ENCODE assay signal across 7 cellular contexts in the genomic region with DNA sequence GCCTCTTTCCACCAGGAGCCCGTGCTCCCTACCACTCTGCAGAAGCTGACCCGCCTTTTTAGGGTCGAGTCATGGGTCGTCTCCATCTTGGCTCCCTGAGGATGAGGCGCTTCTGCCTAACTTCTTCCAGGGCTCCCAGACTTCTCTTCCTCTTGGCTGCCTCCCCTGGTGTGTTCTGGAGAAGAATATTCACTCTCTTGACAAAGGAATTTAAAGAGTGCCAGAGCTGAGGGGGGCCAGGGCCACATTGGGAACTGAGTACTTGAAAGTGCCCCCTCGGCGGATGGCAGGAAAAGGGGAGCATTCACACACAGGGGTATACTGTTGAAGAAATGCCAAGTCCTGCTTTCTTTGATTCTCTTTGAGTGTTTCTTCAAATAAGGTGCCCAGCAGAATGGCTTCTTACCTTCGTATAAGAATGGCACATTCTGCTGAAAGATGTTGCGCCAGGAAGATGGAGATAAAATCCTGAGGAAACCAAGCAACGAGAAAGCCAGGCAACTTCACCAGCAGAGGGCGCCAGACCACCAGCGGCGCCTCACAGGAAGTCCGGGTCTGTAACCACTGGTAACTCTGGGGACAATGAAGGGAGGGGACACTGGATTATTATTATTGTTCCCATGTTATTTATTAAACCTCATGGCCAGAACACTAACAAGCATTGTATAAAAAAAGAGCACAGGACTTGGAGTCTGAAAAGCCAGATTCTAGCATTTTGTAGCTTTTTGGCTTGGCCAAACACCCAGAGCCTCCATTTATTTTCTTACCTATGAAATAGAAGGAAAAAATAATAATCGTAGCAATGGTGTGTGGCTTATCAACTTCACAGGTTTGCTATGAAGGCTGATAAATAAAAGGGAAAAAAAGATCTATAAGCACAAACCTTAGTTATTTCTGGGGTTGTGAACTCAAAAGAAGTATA.
DNase-seq lines count a peak whose midpoint lies in the region; TF ChIP-seq lines count a peak whose summit lies in the region.

No MANE protein-coding gene starts in this region.

- in situ Hi-C loops in HAP-1 (cut with MboI; ENCODE audit: low sequenced_read_pairs), result loop anchor here (10.0 to 25.0 kb wide), 2 partner anchors 92 to 404 kb away; no protein-coding TSS in a partner anchor

- H3K4me3 ChIP-seq in HAP-1, result no peak overlapping the region
- no peak overlapping the region for H3K4me3 ChIP-seq in MM.1S (ENCODE audit: low read length)

- H3K4me3 Mint-ChIP-seq in chondrocyte (ENCODE audit: unreplicated experiment), result no peak overlapping the region

- no peaks in the 10 kb centered on the region for H3K27me3 Mint-ChIP-seq in chondrocyte (ENCODE audit: low read depth)

- H3K36me3 Mint-ChIP-seq in chondrocyte (ENCODE audit: low read depth), result no peaks in the 10 kb centered on the region

- H3K9me2 ChIP-seq in MM.1S (replicated peaks; ENCODE audit: insufficient read depth, low read length), result no peaks in the 10 kb centered on the region

- no peaks in the 10 kb centered on the region for H4K20me1 ChIP-seq in MM.1S (ENCODE audit: insufficient read depth, low read length)

- H3K9me3 Mint-ChIP-seq in chondrocyte (ENCODE audit: low read depth), result peaks cover 11% of the 10 kb centered on the region

- H2AFZ ChIP-seq in MM.1S (ENCODE audit: low read length), result peak overlapping the region; percentile 7; the same call in 1 of the 2 replicates

- H3K36me3 ChIP-seq in HAP-1 (replicated peaks) (no peaks in the 10 kb centered on the region), MM.1S (replicated peaks; ENCODE audit: insufficient read depth, low read length) (no peaks in the 10 kb centered on the region)

- H3K4me1 ChIP-seq in HAP-1 (peaks cover 7% of the 10 kb centered on the region; the same call in 1 of the 2 replicates), MM.1S (ENCODE audit: low read length) (no peaks in the 10 kb centered on the region)

- no peak overlapping the region for H3K27ac ChIP-seq in MM.1S (ENCODE audit: low read length)

- H3K27ac Mint-ChIP-seq in chondrocyte (ENCODE audit: unreplicated experiment), result no peak overlapping the region

- TF ChIP-seq CTCF in GM12873 (IDR thresholded peaks at IDR 0.05; ENCODE audit: insufficient read depth, low read depth, low read length, missing control alignments) (peak; percentile 86), MM.1S (IDR thresholded peaks at IDR 0.05; ENCODE audit: low read length) (peak; percentile 87), chondrocyte (IDR thresholded peaks at IDR 0.05) (peak; percentile 82)

- DNase-seq in HAP-1 (ENCODE audit: low spot score in 2 of 2) (peak; percentile 65 to 87), MM.1S (peak; percentile 31), chondrocyte (ENCODE audit: low spot score) (no peak), medulla oblongata (ENCODE audit: extremely low spot score) (peak; percentile 42)
- peak; percentile 32 to 48 (median 38) for DNase-seq in activated CD4-positive, CD25-positive, alpha-beta regulatory T cell (lab: John Stamatoyannopoulos, UW)
- peak; percentile 20 to 40 for DNase-seq in stimulated activated CD8-positive, alpha-beta memory T cell treated with anti-CD3 and anti-CD28 coated beads, Interleukin-7, amount 100 ng/mL, for 4 hours (ENCODE audit: low read depth in 2 of 2)

- H3K27me3 ChIP-seq in HAP-1 (ENCODE audit: low read depth) (no peaks in the 10 kb centered on the region), MM.1S (replicated peaks; ENCODE audit: insufficient read depth, low read length) (no peaks in the 10 kb centered on the region)

- H3K9ac ChIP-seq in MM.1S (ENCODE audit: low read length), result no peak overlapping the region

- H3K79me2 ChIP-seq in MM.1S (ENCODE audit: low read length), result no peaks in the 10 kb centered on the region

- H3F3A ChIP-seq in MM.1S (ENCODE audit: insufficient read depth, low read length), result no peaks in the 10 kb centered on the region

- H3K4me2 ChIP-seq in MM.1S (ENCODE audit: low read depth, low read length), result no peak overlapping the region

- H3K9me3 ChIP-seq in HAP-1 (no peaks in the 10 kb centered on the region), MM.1S (replicated peaks; ENCODE audit: insufficient read depth, low read length) (no peaks in the 10 kb centered on the region)

- H3K4me1 Mint-ChIP-seq in chondrocyte (ENCODE audit: low read depth), result peaks cover 7% of the 10 kb centered on the region
